Comparison of ENCODE assay signal across 1 cellular context in the genomic region with DNA sequence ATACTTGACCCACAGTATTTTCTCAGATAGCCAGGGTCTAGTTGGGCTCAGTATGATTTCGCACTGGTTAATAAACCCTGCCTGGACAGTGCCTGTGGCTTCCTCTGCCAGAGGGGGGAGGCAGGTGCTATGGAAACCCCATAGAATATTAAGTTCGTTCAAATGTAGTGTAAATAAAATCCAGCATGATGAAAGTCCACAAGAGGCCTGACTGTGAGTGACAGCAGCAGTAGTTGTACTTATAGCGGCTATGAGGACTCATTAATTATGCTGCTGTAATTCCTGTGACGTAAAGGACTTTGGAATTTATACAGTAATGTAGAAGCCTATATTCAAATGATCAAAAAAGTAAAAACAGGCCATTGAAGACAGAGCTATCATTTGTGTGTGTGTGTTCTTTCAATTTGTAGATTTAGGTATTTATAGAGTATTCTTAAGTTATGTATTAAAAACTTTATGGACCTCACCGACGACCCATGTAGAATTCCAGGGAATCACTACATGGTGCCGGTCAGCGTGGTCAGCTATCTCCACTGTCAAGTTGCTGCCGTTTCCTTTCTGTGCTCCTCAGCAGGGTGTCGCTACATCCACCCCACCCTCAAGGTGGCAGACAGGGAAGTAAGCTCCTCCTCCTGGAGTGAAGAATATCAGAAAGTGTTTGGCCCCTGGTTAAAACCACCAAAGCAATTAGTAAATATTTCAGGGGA.
TF ChIP-seq lines count a peak whose summit lies in the region.

No MANE protein-coding gene starts in this region.

TF ChIP-seq in SK-N-SH, 30 proteins besides CTCF, POLR2A, EP300 and RAD21:
- no peak for TF ChIP-seq MXI1 (IDR thresholded peaks at IDR 0.05; ENCODE audit: low read depth, low read length)
- TF ChIP-seq FOXM1 (IDR thresholded peaks at IDR 0.05; ENCODE audit: low read depth), result no peak
- TF ChIP-seq TCF12 (IDR thresholded peaks at IDR 0.05), result no peak
- TF ChIP-seq RFX5 (IDR thresholded peaks at IDR 0.05; ENCODE audit: low read length), result no peak
- TF ChIP-seq NRF1 (IDR thresholded peaks at IDR 0.05; ENCODE audit: low read depth, low read length), result no peak
- TF ChIP-seq JUND (IDR thresholded peaks at IDR 0.05), result no peak
- no peak for TF ChIP-seq POLR2AphosphoS5 (IDR thresholded peaks at IDR 0.05; ENCODE audit: low read depth, low read length)
- no peak for TF ChIP-seq SIN3A (IDR thresholded peaks at IDR 0.05; ENCODE audit: borderline replicate concordance, low read depth, low read length)
- no peak for TF ChIP-seq RCOR1 (IDR thresholded peaks at IDR 0.05; ENCODE audit: low read length)
- TF ChIP-seq TAF1 (IDR thresholded peaks at IDR 0.05; ENCODE audit: borderline replicate concordance, low read depth, low read length), result no peak
- TF ChIP-seq NFIC (IDR thresholded peaks at IDR 0.05; ENCODE audit: borderline replicate concordance), result no peak
- TF ChIP-seq FOXJ3 (CRISPR knock-in tag; IDR thresholded peaks at IDR 0.05), result no peak
- TF ChIP-seq USF1 (IDR thresholded peaks at IDR 0.05; ENCODE audit: borderline replicate concordance, low read depth), result no peak
